ENCODE assay signal across 11 cellular contexts in genomic region chr20:48523191-48523757, GRCh38.
A peak's percentile ranks its signal among the peaks of the same experiment; 100 is the strongest.
DNase-seq lines count a peak whose midpoint lies in the region; ATAC-seq and TF ChIP-seq lines count a peak whose summit lies in the region.
"Had no signal": no experiment of that assay in that cellular context is flagged by ENCODE, and none has a peak within 500 bp of the region (broad histone marks: within the 10 kb centered on the region; RNA-seq: fewer than 3 reads in every experiment).

No MANE protein-coding gene starts in this region.

- H3K4me3 ChIP-seq in right atrium auricular region (no peak overlapping the region), thyroid gland (replicated peaks in 1 of 3) (no peak overlapping the region), colonic mucosa (no peak overlapping the region)
- H3K4me3 ChIP-seq in CD8-positive, alpha-beta T cell (ENCODE audit: low read depth, low read length) = no peak overlapping the region
- H3K4me3 ChIP-seq: suprapubic skin had no signal

- DNase-seq in Right ventricle myocardium superior (no peak), right atrium auricular region (ENCODE audit: low spot score) (no peak), SK-MEL-5 (ENCODE audit: low read depth, low spot score) (peak; percentile 50), foreskin keratinocyte (peak; percentile 16 to 37), thyroid gland (peak; percentile 12 to 44), colonic mucosa (no peak)
- no peak for DNase-seq in CD8-positive, alpha-beta T cell
- DNase-seq: DMS79 treated with DMSO at 0.1 percent for 48 hours had no signal

- H3K27me3 Mint-ChIP-seq in CD8-positive, alpha-beta T cell (ENCODE audit: low read depth) = peaks cover 12% of the 10 kb centered on the region

- H3K4me3 Mint-ChIP-seq in CD8-positive, alpha-beta T cell = no peak overlapping the region
- H3K4me3 Mint-ChIP-seq: IgD-negative memory B cell had no signal

- CTCF ChIA-PET in CD8-positive, alpha-beta T cell (lab: Charles Lee) = no interaction called here

- no peaks in the 10 kb centered on the region for H3K36me3 Mint-ChIP-seq in CD8-positive, alpha-beta T cell
- H3K36me3 Mint-ChIP-seq: IgD-negative memory B cell had no signal

- no peaks in the 10 kb centered on the region for H3K9me3 Mint-ChIP-seq in CD8-positive, alpha-beta T cell

- intact Hi-C loops in Right ventricle myocardium superior (cut with DNase I) (no loop called here), thyroid gland (cut with DNase I) (no loop called here), colonic mucosa (cut with DNase I) (no loop called here)
- intact Hi-C loops in CD8-positive, alpha-beta T cell (cut with DNase I, micrococcal nuclease) = no loop called here

- H3K27ac ChIP-seq in right atrium auricular region (no peak overlapping the region), foreskin keratinocyte (no peak overlapping the region), thyroid gland (no peak overlapping the region), colonic mucosa (no peak overlapping the region)
- no peak overlapping the region for H3K27ac ChIP-seq in CD8-positive, alpha-beta T cell (ENCODE audit: low read depth, low read length)
- H3K27ac ChIP-seq: suprapubic skin had no signal

- TF ChIP-seq POLR2A in thyroid gland (IDR thresholded peaks at IDR 0.05) = no peak

- POLR2A ChIA-PET in CD8-positive, alpha-beta T cell (lab: Charles Lee) = no interaction called here

- H3K36me3 ChIP-seq in right atrium auricular region (no peaks in the 10 kb centered on the region), thyroid gland (no peaks in the 10 kb centered on the region), colonic mucosa (no peaks in the 10 kb centered on the region)
- no peaks in the 10 kb centered on the region for H3K36me3 ChIP-seq in CD8-positive, alpha-beta T cell (ENCODE audit: insufficient read depth, low read length)
- H3K36me3 ChIP-seq: suprapubic skin had no signal

- TF ChIP-seq CTCF in right atrium auricular region (IDR thresholded peaks at IDR 0.05) (no peak), foreskin keratinocyte (conservative IDR thresholded peaks at IDR 0.05) (no peak), thyroid gland (IDR thresholded peaks at IDR 0.05) (no peak), colonic mucosa (IDR thresholded peaks at IDR 0.05) (no peak)
- TF ChIP-seq CTCF in CD8-positive, alpha-beta T cell (IDR thresholded peaks at IDR 0.05) = no peak

- ATAC-seq in Right ventricle myocardium superior (ENCODE audit: poor library complexity) (peak; percentile 51), foreskin keratinocyte (peak; percentile 31), GM21717 (IDR thresholded peaks at IDR 0.05; ENCODE audit: unreplicated experiment) (no peak)
- ATAC-seq in CD8-positive, alpha-beta T cell = no peak

- H3K4me1 Mint-ChIP-seq in CD8-positive, alpha-beta T cell (ENCODE audit: low read depth) = no peaks in the 10 kb centered on the region
- H3K4me1 Mint-ChIP-seq: IgD-negative memory B cell had no signal

- in situ Hi-C loops in SK-MEL-5 (cut with HindIII; ENCODE audit: low pct_unique_long_range_greater_than_20kb, low sequenced_read_pairs) = no loop called here

- WGBS in thyroid gland, 2 donors = 61 to 66% methylated on average over 3 of the region's 3 CpGs

- H3K4me1 ChIP-seq in right atrium auricular region (no peaks in the 10 kb centered on the region), foreskin keratinocyte (no peaks in the 10 kb centered on the region), thyroid gland (no peaks in the 10 kb centered on the region), colonic mucosa (no peaks in the 10 kb centered on the region)
- no peaks in the 10 kb centered on the region for H3K4me1 ChIP-seq in CD8-positive, alpha-beta T cell (ENCODE audit: insufficient read depth, low read length)
- H3K4me1 ChIP-seq: suprapubic skin had no signal

- no peaks in the 10 kb centered on the region for H3K9me3 ChIP-seq in right atrium auricular region
- H3K9me3 ChIP-seq in thyroid gland = no peaks in the 10 kb centered on the region
- H3K9me3 ChIP-seq in colonic mucosa = no peaks in the 10 kb centered on the region
- H3K9me3 ChIP-seq in CD8-positive, alpha-beta T cell (ENCODE audit: low read length) = no peaks in the 10 kb centered on the region
- H3K9me3 ChIP-seq: suprapubic skin had no signal

- H3K27me3 ChIP-seq in right atrium auricular region = no peaks in the 10 kb centered on the region
- no peaks in the 10 kb centered on the region for H3K27me3 ChIP-seq in foreskin keratinocyte
- H3K27me3 ChIP-seq in thyroid gland = no peaks in the 10 kb centered on the region
- H3K27me3 ChIP-seq in colonic mucosa = no peaks in the 10 kb centered on the region
- H3K27me3 ChIP-seq in CD8-positive, alpha-beta T cell (ENCODE audit: insufficient read depth, low read length) = no peaks in the 10 kb centered on the region

- H3K27ac Mint-ChIP-seq in CD8-positive, alpha-beta T cell = no peak overlapping the region

- no peak overlapping the region for H3K9ac ChIP-seq in colonic mucosa (ENCODE audit: low read depth in 2 of 2, low read length in 2 of 2)

Comparison
In these comparisons a context has a peak if more than half of its experiments do, and no peak if none do; other contexts are left out.
1. ATAC-seq: peak in Right ventricle myocardium superior (single experiment) and foreskin keratinocyte (single experiment); none in GM21717 (single experiment) and CD8-positive, alpha-beta T cell (single experiment).
2. DNase-seq: peak in SK-MEL-5 (single experiment), foreskin keratinocyte (2 of 2) and thyroid gland (2 of 2); none in Right ventricle myocardium superior (single experiment), right atrium auricular region (single experiment), colonic mucosa (single experiment) and CD8-positive, alpha-beta T cell (0 of 7).